ENCODE assay signal across 25 cellular contexts in genomic region chr2:105893011-105893995, GRCh38.
A peak's percentile ranks its signal among the peaks of the same experiment; 100 is the strongest.
DNase-seq lines count a peak whose midpoint lies in the region; ATAC-seq and TF ChIP-seq lines count a peak whose summit lies in the region.
"Had no signal": no experiment of that assay in that cellular context is flagged by ENCODE, and none has a peak within 500 bp of the region (broad histone marks: within the 10 kb centered on the region; RNA-seq: fewer than 3 reads in every experiment).

No MANE protein-coding gene starts in this region.

- peaks cover 12% of the 10 kb centered on the region for H3K4me1 Mint-ChIP-seq in GM23338
- H3K4me1 Mint-ChIP-seq in central memory CD8-positive, alpha-beta T cell: peaks cover 50% of the 10 kb centered on the region
- peaks cover 21 to 35% of the 10 kb centered on the region in 2 donors for H3K4me1 Mint-ChIP-seq in stimulated activated naive B cell treated with anti-CD40 and anti-IgM and Interleukin-4, amounts not matched to agents 10 μg/mL and 1 μg/mL and 100 μg/mL, for 72 hours

- H3K4me1 ChIP-seq in right cardiac atrium (ENCODE audit: control insufficient read depth, insufficient read depth, low read length): no peaks in the 10 kb centered on the region
- peaks cover 0 to 43% (median 1%) of the 10 kb centered on the region in 12 donors for H3K4me1 ChIP-seq in heart left ventricle
- peaks cover 6% of the 10 kb centered on the region; the same call in 1 of the 2 replicates for H3K4me1 ChIP-seq in GM23338 (ENCODE audit: insufficient read depth)
- no peaks in the 10 kb centered on the region for H3K4me1 ChIP-seq in Karpas-422 (ENCODE audit: low read length)
- H3K4me1 ChIP-seq: parathyroid adenoma had no signal

- H3K9ac ChIP-seq in Karpas-422 (ENCODE audit: low read length): no peak overlapping the region
- H3K9ac ChIP-seq: parathyroid adenoma had no signal

- H3K9me2 ChIP-seq in GM23338 (ENCODE audit: insufficient read depth) (no peaks in the 10 kb centered on the region; the same call in 1 of the 2 replicates), Karpas-422 (replicated peaks; ENCODE audit: insufficient read depth, low read length) (no peaks in the 10 kb centered on the region)

- TF ChIP-seq CTCF in heart left ventricle (IDR thresholded peaks at IDR 0.05) (no peak), GM23338 (conservative IDR thresholded peaks at IDR 0.05; ENCODE audit: low read depth in 2 of 2) (no peak)

- no peak overlapping the region for H3K27ac Mint-ChIP-seq in GM23338
- peak overlapping the region; percentile 22 for H3K27ac Mint-ChIP-seq in central memory CD8-positive, alpha-beta T cell (ENCODE audit: low read depth)
- peak overlapping the region; percentile 31 for H3K27ac Mint-ChIP-seq in stimulated activated naive B cell treated with anti-CD40 and anti-IgM and Interleukin-4, amounts not matched to agents 10 μg/mL and 1 μg/mL and 100 μg/mL, for 72 hours
- H3K27ac Mint-ChIP-seq: dendritic cell treated with granulocyte-macrophage colony-stimulating factor and Interleukin-4, amounts not matched to agents 40 ng/mL and 50 ng/mL, for 4 days; nephron; WTC11 had no signal

- intact Hi-C loops in right cardiac atrium (cut with DNase I): no loop called here
- intact Hi-C loops in heart left ventricle (cut with DNase I): loop anchor here in 1 of 10 donors (10.0 kb wide), 1 partner anchor 319 kb away; no protein-coding TSS in a partner anchor
- intact Hi-C loops in posterior vena cava (cut with DNase I): no loop called here

- H3K27me3 Mint-ChIP-seq in GM23338 (ENCODE audit: insufficient read depth, low read depth, poor library complexity): peaks cover 3% of the 10 kb centered on the region
- no peaks in the 10 kb centered on the region for H3K27me3 Mint-ChIP-seq in central memory CD8-positive, alpha-beta T cell
- H3K27me3 Mint-ChIP-seq in stimulated activated naive B cell treated with anti-CD40 and anti-IgM and Interleukin-4, amounts not matched to agents 10 μg/mL and 1 μg/mL and 100 μg/mL, for 72 hours: no peaks in the 10 kb centered on the region
- H3K27me3 Mint-ChIP-seq: CD4-positive, alpha-beta memory T cell; dendritic cell treated with granulocyte-macrophage colony-stimulating factor and Interleukin-4, amounts not matched to agents 40 ng/mL and 50 ng/mL, for 4 days had no signal

- no peak for ATAC-seq in right cardiac atrium
- ATAC-seq in heart left ventricle: no peak
- peak; percentile 26; the same call in 2 of the 3 replicates for ATAC-seq in GM23338
- ATAC-seq in central memory CD8-positive, alpha-beta T cell (replicated peaks; ENCODE audit: extremely low read depth, poor library complexity, severe bottlenecking): no peak
- no peak for ATAC-seq in stimulated activated naive B cell treated with anti-CD40 and anti-IgM and Interleukin-4, amounts not matched to agents 10 μg/mL and 1 μg/mL and 100 μg/mL, for 72 hours (replicated peaks)
- no peak for ATAC-seq in HG02973 (IDR thresholded peaks at IDR 0.05; ENCODE audit: unreplicated experiment)
- ATAC-seq: WTC11 had no signal

- no peak overlapping the region for H3K4me3 Mint-ChIP-seq in GM23338
- H3K4me3 Mint-ChIP-seq in central memory CD8-positive, alpha-beta T cell: no peak overlapping the region
- no peak overlapping the region for H3K4me3 Mint-ChIP-seq in stimulated activated naive B cell treated with anti-CD40 and anti-IgM and Interleukin-4, amounts not matched to agents 10 μg/mL and 1 μg/mL and 100 μg/mL, for 72 hours
- H3K4me3 Mint-ChIP-seq: CD4-positive, alpha-beta memory T cell; dendritic cell treated with granulocyte-macrophage colony-stimulating factor and Interleukin-4, amounts not matched to agents 40 ng/mL and 50 ng/mL, for 4 days; nephron; T-helper 2 cell treated with Interferon-gamma antibody and Interleukin-4, amounts not matched to agents 5 μg/mL and 100 μg/mL, for 36 hours; WTC11 had no signal

- H3K9me3 ChIP-seq in right cardiac atrium (ENCODE audit: control insufficient read depth, low read length) (no peaks in the 10 kb centered on the region), heart left ventricle (peaks cover 0 to 19% (median 1%) of the 10 kb centered on the region in 12 donors), Karpas-422 (ENCODE audit: low read length) (no peaks in the 10 kb centered on the region)

- no peak overlapping the region for H3K27ac ChIP-seq in right cardiac atrium (ENCODE audit: low read length)
- H3K27ac ChIP-seq in heart left ventricle: no peak overlapping the region
- no peak overlapping the region for H3K27ac ChIP-seq in GM23338 (ENCODE audit: low read depth)
- H3K27ac ChIP-seq in Karpas-422 (ENCODE audit: low read length): no peak overlapping the region
- H3K27ac ChIP-seq: parathyroid adenoma, sigmoid colon had no signal

- no peaks in the 10 kb centered on the region for H3F3A ChIP-seq in GM23338 (replicated peaks; ENCODE audit: low read depth)

- WGBS in right cardiac atrium: 95% methylated on average over 51 of the region's 51 CpGs
- 94 to 96% (median 96%) methylated on average over 42 to 51 of the region's 51 CpGs for WGBS in heart left ventricle, 4 donors

- H3K27me3 ChIP-seq in right cardiac atrium (ENCODE audit: control insufficient read depth, insufficient read depth) (no peaks in the 10 kb centered on the region), heart left ventricle (no peaks in the 10 kb centered on the region), GM23338 (ENCODE audit: insufficient read depth) (no peaks in the 10 kb centered on the region), Karpas-422 (ENCODE audit: low read length) (no peaks in the 10 kb centered on the region)
- H3K27me3 ChIP-seq: sigmoid colon had no signal

- DNase-seq in right cardiac atrium (peak in 2 of 3 donors; percentile 42 to 59), heart left ventricle (no peak), GM23338 (ENCODE audit: low spot score) (no peak), posterior vena cava (ENCODE audit: low spot score) (no peak), Karpas-422 (no peak)
- DNase-seq in central memory CD8-positive, alpha-beta T cell (ENCODE audit: low spot score in 2 of 2): no peak
- DNase-seq in stimulated activated naive B cell treated with anti-CD40 and anti-IgM and Interleukin-4, amounts not matched to agents 10 μg/mL and 1 μg/mL and 100 μg/mL, for 72 hours: no peak
- DNase-seq: ACHN; activated CD4-positive, alpha-beta T cell treated with anti-CD3 and anti-CD28 coated beads, Interleukin-2, amount 50 U/mL, for 48 hours; activated CD8-positive, alpha-beta memory T cell treated with anti-CD3 and anti-CD28 coated beads, Interleukin-2, amount 50 U/mL, for 48 hours; activated effector memory CD4-positive, alpha-beta T cell treated with Interleukin-2 at 50 U/mL for 16 hours; amniotic stem cell; CD4-positive, alpha-beta memory T cell; DMS79; NCI-H1436; NCI-H510A treated with DMSO at 0.1 percent for 48 hours; sigmoid colon; stimulated activated CD4-positive, alpha-beta T cell treated with anti-CD3 and anti-CD28 coated beads, Interleukin-15, amount 100 ng/mL, for 24 hours; stimulated activated CD8-positive, alpha-beta memory T cell treated with anti-CD3 and anti-CD28 coated beads, Interleukin-4, amount 100 ng/mL, for 48 hours had no signal

- peaks cover 40% of the 10 kb centered on the region for H3K36me3 Mint-ChIP-seq in GM23338 (ENCODE audit: low read depth)
- H3K36me3 Mint-ChIP-seq in central memory CD8-positive, alpha-beta T cell (ENCODE audit: insufficient read depth): peaks cover 43% of the 10 kb centered on the region
- H3K36me3 Mint-ChIP-seq in stimulated activated naive B cell treated with anti-CD40 and anti-IgM and Interleukin-4, amounts not matched to agents 10 μg/mL and 1 μg/mL and 100 μg/mL, for 72 hours: peaks cover 56 to 82% of the 10 kb centered on the region in 2 donors

- no peak overlapping the region for H3K4me3 ChIP-seq in right cardiac atrium (ENCODE audit: low read length)
- no peak overlapping the region for H3K4me3 ChIP-seq in heart left ventricle
- H3K4me3 ChIP-seq in GM23338: no peak overlapping the region
- no peak overlapping the region for H3K4me3 ChIP-seq in Karpas-422 (ENCODE audit: low read length)
- H3K4me3 ChIP-seq: sigmoid colon had no signal

- H3K36me3 ChIP-seq in heart left ventricle: peaks cover 0 to 31% (median 21%) of the 10 kb centered on the region in 9 donors
- no peaks in the 10 kb centered on the region; the same call in 1 of the 2 replicates for H3K36me3 ChIP-seq in GM23338 (ENCODE audit: insufficient read depth)
- H3K36me3 ChIP-seq in Karpas-422 (ENCODE audit: insufficient read depth, low read length): no peaks in the 10 kb centered on the region

- H3K79me2 ChIP-seq in GM23338 (replicated peaks; ENCODE audit: insufficient read depth) (peaks cover 42% of the 10 kb centered on the region), Karpas-422 (ENCODE audit: low read length) (no peaks in the 10 kb centered on the region)

- H2AFZ ChIP-seq in GM23338 (no peak overlapping the region), Karpas-422 (ENCODE audit: low read length) (no peak overlapping the region)
- H2AFZ ChIP-seq: parathyroid adenoma had no signal

- TF ChIP-seq POLR2A in heart left ventricle (IDR thresholded peaks at IDR 0.05): no peak

- H4K20me1 ChIP-seq in GM23338 (replicated peaks; ENCODE audit: insufficient read depth): peaks cover 7% of the 10 kb centered on the region
- no peaks in the 10 kb centered on the region for H4K20me1 ChIP-seq in Karpas-422 (ENCODE audit: insufficient read depth, low read depth, low read length)

- peaks cover 20% of the 10 kb centered on the region for H3K9me3 Mint-ChIP-seq in GM23338
- H3K9me3 Mint-ChIP-seq in central memory CD8-positive, alpha-beta T cell: peaks cover 1% of the 10 kb centered on the region
- peaks cover 9 to 13% of the 10 kb centered on the region in 2 donors for H3K9me3 Mint-ChIP-seq in stimulated activated naive B cell treated with anti-CD40 and anti-IgM and Interleukin-4, amounts not matched to agents 10 μg/mL and 1 μg/mL and 100 μg/mL, for 72 hours

- no peak overlapping the region for H3K4me2 ChIP-seq in GM23338
- H3K4me2 ChIP-seq in Karpas-422 (ENCODE audit: low read depth, low read length, poor library complexity, severe bottlenecking): no peak overlapping the region

TF ChIP-seq in GM23338, 12 proteins besides CTCF, POLR2A, EP300 and RAD21:
- TF ChIP-seq EZH2 (IDR thresholded peaks at IDR 0.05; ENCODE audit: low read depth, unreplicated experiment): no peak
- TF ChIP-seq STAT1 (IDR thresholded peaks at IDR 0.05; ENCODE audit: unreplicated experiment): no peak
- no peak for TF ChIP-seq EZH2phosphoT487 (IDR thresholded peaks at IDR 0.05; ENCODE audit: unreplicated experiment)
- no peak for TF ChIP-seq ETS1 (IDR thresholded peaks at IDR 0.05)

Comparison
In these comparisons a context has a peak if more than half of its experiments do, and no peak if none do; other contexts are left out.
1. DNase-seq: peak in right cardiac atrium (2 of 3); none in heart left ventricle (0 of 5), GM23338 (single experiment), central memory CD8-positive, alpha-beta T cell (0 of 2), stimulated activated naive B cell treated with anti-CD40 and anti-IgM and Interleukin-4, amounts not matched to agents 10 μg/mL and 1 μg/mL and 100 μg/mL, for 72 hours (single experiment), posterior vena cava (single experiment) and Karpas-422 (single experiment).